13 cellular contexts compared by ENCODE assay signal in genomic region chr2:238396663-238397062, GRCh38. TPM values are rescaled to one million over a fixed set of nuclear protein-coding genes. Genes with fewer than 3 reads are reported as not detected.
DNase-seq lines count a peak whose midpoint lies in the region; ATAC-seq and TF ChIP-seq lines count a peak whose summit lies in the region.
"Had no signal": no experiment of that assay in that cellular context is flagged by ENCODE, and none has a peak within 500 bp of the region (broad histone marks: within the 10 kb centered on the region; RNA-seq: fewer than 3 reads in every experiment).

No MANE protein-coding gene starts in this region.

- no peak overlapping the region for H3K14ac ChIP-seq in H9 (ENCODE audit: insufficient read depth, low read length)

- H4K8ac ChIP-seq in H9 (replicated peaks; ENCODE audit: insufficient read length, low read depth, low read length), result no peak overlapping the region

- no peak overlapping the region for H3K4ac ChIP-seq in H9 (ENCODE audit: low read depth, low read length)

- H3K18ac ChIP-seq in H9 (ENCODE audit: insufficient read length, low read depth, low read length), result no peak overlapping the region

- H4K5ac ChIP-seq in H9 (ENCODE audit: insufficient read length, low read depth, low read length), result no peak overlapping the region

- H3T11ph ChIP-seq in H9 (ENCODE audit: low read length), result no peak overlapping the region

- H3K4me3 Mint-ChIP-seq in H9 (peak overlapping the region in 1 of 2 experiments; percentile 1; a peak in 1 of 5 replicates), neural crest cell (no peak overlapping the region), type B pancreatic cell (peak overlapping the region; percentile 29)

- H2BK5ac ChIP-seq in H9 (ENCODE audit: insufficient read length, low read length), result no peak overlapping the region

- H3K27me3 ChIP-seq in H9 (ENCODE audit: insufficient read depth, low read length) (no peaks in the 10 kb centered on the region), ectodermal cell (ENCODE audit: control insufficient read depth, insufficient read depth, low read length, poor library complexity, severe bottlenecking) (no peaks in the 10 kb centered on the region)
- H3K27me3 ChIP-seq: BLaER1 treated with 17β-estradiol and CSF1 and Interleukin-3, amounts not matched to agents 10 nM and 100 nM had no signal

- H2AK5ac ChIP-seq in H9 (ENCODE audit: insufficient read length, low read length), result no peak overlapping the region

- H3K4me3 ChIP-seq in ectodermal cell (ENCODE audit: insufficient read depth, low read depth, low read length), result no peak overlapping the region
- H3K4me3 ChIP-seq: BLaER1 treated with 17β-estradiol and CSF1 and Interleukin-3, amounts not matched to agents 10 nM and 100 nM; HAP-1 had no signal

- H3K27ac Mint-ChIP-seq in H9, result peak overlapping the region in 2 of 3 experiments; percentile 33 to 42; a peak in 2 of 7 replicates
- peak overlapping the region; percentile 12 for H3K27ac Mint-ChIP-seq in neural crest cell (ENCODE audit: unreplicated experiment)
- no peak overlapping the region for H3K27ac Mint-ChIP-seq in type B pancreatic cell

- no peaks in the 10 kb centered on the region for H3K36me3 ChIP-seq in ectodermal cell (ENCODE audit: control insufficient read depth, insufficient read depth, low read length)

- no peaks in the 10 kb centered on the region for H3K79me1 ChIP-seq in H9 (ENCODE audit: insufficient read depth, low read depth, low read length, poor library complexity, severe bottlenecking)

- H4K91ac ChIP-seq in H9 (ENCODE audit: insufficient read length, low read depth, low read length), result no peak overlapping the region

- no peaks in the 10 kb centered on the region for H3K4me1 ChIP-seq in H9 (ENCODE audit: insufficient read depth, low read length)
- H3K4me1 ChIP-seq in ectodermal cell (ENCODE audit: control insufficient read depth, insufficient read depth, low read length), result peaks cover 7% of the 10 kb centered on the region
- H3K4me1 ChIP-seq: BLaER1 treated with 17β-estradiol and CSF1 and Interleukin-3, amounts not matched to agents 10 nM and 100 nM had no signal

- H3K27me3 Mint-ChIP-seq in H9 (ENCODE audit: low read depth) (no peaks in the 10 kb centered on the region), neural crest cell (ENCODE audit: low read depth) (no peaks in the 10 kb centered on the region), type B pancreatic cell (peaks cover 12% of the 10 kb centered on the region)
- H3K27me3 Mint-ChIP-seq: CD4-positive, CD25-positive, alpha-beta regulatory T cell had no signal

- H3K9me3 ChIP-seq in H9 (ENCODE audit: control insufficient read depth, low read depth, low read length) (no peaks in the 10 kb centered on the region), ectodermal cell (ENCODE audit: control insufficient read depth, low read length) (no peaks in the 10 kb centered on the region)
- H3K9me3 ChIP-seq: BLaER1 treated with 17β-estradiol and CSF1 and Interleukin-3, amounts not matched to agents 10 nM and 100 nM; HAP-1 had no signal

- no peak for DNase-seq in H9
- DNase-seq in neural crest cell (ENCODE audit: low read depth, low spot score), result no peak
- DNase-seq in type B pancreatic cell (ENCODE audit: extremely low spot score, unreplicated experiment), result no peak
- no peak for DNase-seq in activated gamma-delta T cell treated with Interleukin-2 at 50 U/mL for 16 hours
- DNase-seq: ACHN; CD4-positive, CD25-positive, alpha-beta regulatory T cell; DMS53; GOT3 had no signal

- H3K23me2 ChIP-seq in H9 (ENCODE audit: insufficient read length, low read depth, low read length, poor library complexity, severe bottlenecking), result no peaks in the 10 kb centered on the region

- no peak overlapping the region for H3K56ac ChIP-seq in H9 (ENCODE audit: insufficient read length, low read depth, low read length)

- no peak overlapping the region for H2BK120ac ChIP-seq in H9 (ENCODE audit: low read depth, low read length, poor library complexity, severe bottlenecking)

- no peak for TF ChIP-seq CTCF in H9 (conservative IDR thresholded peaks at IDR 0.05)
- no peak for TF ChIP-seq CTCF in neural crest cell (conservative IDR thresholded peaks at IDR 0.05)
- no peak for TF ChIP-seq CTCF in type B pancreatic cell (conservative IDR thresholded peaks at IDR 0.05)

- H2BK12ac ChIP-seq in H9 (ENCODE audit: insufficient read length, low read depth, low read length), result no peak overlapping the region

- no peak overlapping the region for H2AFZ ChIP-seq in H9 (ENCODE audit: low read length)

- ATAC-seq in GM21723 (IDR thresholded peaks at IDR 0.05; ENCODE audit: unreplicated experiment) (no peak), HG03095 (IDR thresholded peaks at IDR 0.05; ENCODE audit: unreplicated experiment) (no peak)

- H3K36me3 Mint-ChIP-seq in H9 (ENCODE audit: insufficient read depth in 1 of 3, low read depth in 3 of 3), result peaks cover 0 to 4% (median 0%) of the 10 kb centered on the region in 3 experiments; a peak in 3 of 7 replicates
- H3K36me3 Mint-ChIP-seq in neural crest cell (ENCODE audit: low read depth), result peaks cover 3% of the 10 kb centered on the region
- peaks cover 19% of the 10 kb centered on the region for H3K36me3 Mint-ChIP-seq in type B pancreatic cell

- H4K20me1 ChIP-seq in H9 (ENCODE audit: control insufficient read depth, insufficient read depth, insufficient read length), result no peaks in the 10 kb centered on the region
- H4K20me1 ChIP-seq: BLaER1 treated with 17β-estradiol and CSF1 and Interleukin-3, amounts not matched to agents 10 nM and 100 nM had no signal

- H3K27ac ChIP-seq in H9 (ENCODE audit: insufficient read length, low read depth, low read length) (no peak overlapping the region), ectodermal cell (ENCODE audit: insufficient read depth, low read depth, low read length, poor library complexity, severe bottlenecking) (peak overlapping the region; percentile 8)
- H3K27ac ChIP-seq: BLaER1 treated with 17β-estradiol and CSF1 and Interleukin-3, amounts not matched to agents 10 nM and 100 nM had no signal

- H3K79me2 ChIP-seq in H9 (ENCODE audit: insufficient read depth, low read length), result no peaks in the 10 kb centered on the region

- peaks cover 0 to 11% of the 10 kb centered on the region in 2 experiments; a peak in 2 of 4 replicates for H3K4me1 Mint-ChIP-seq in H9
- peaks cover 15% of the 10 kb centered on the region for H3K4me1 Mint-ChIP-seq in neural crest cell
- H3K4me1 Mint-ChIP-seq in type B pancreatic cell (ENCODE audit: unreplicated experiment), result peaks cover 15% of the 10 kb centered on the region

- H3K9me3 Mint-ChIP-seq in H9 (no peaks in the 10 kb centered on the region; a peak in 1 of 5 replicates), neural crest cell (no peaks in the 10 kb centered on the region), type B pancreatic cell (no peaks in the 10 kb centered on the region)

- no peak overlapping the region for H3K4me2 ChIP-seq in H9 (ENCODE audit: insufficient read depth, insufficient read length, low read length)
- H3K4me2 ChIP-seq: BLaER1 treated with 17β-estradiol and CSF1 and Interleukin-3, amounts not matched to agents 10 nM and 100 nM had no signal

- H3K9ac ChIP-seq in H9 (ENCODE audit: extremely low read depth, insufficient read length, low read length), result no peak overlapping the region
- H3K9ac ChIP-seq: BLaER1 treated with 17β-estradiol and CSF1 and Interleukin-3, amounts not matched to agents 10 nM and 100 nM had no signal

- no peak overlapping the region for H2BK15ac ChIP-seq in H9 (ENCODE audit: low read depth, low read length)

- no peak overlapping the region for H3K23ac ChIP-seq in H9 (ENCODE audit: insufficient read length, low read depth, low read length)

- H2BK20ac ChIP-seq in H9 (ENCODE audit: low read depth, low read length, poor library complexity, severe bottlenecking), result no peak overlapping the region

- no CpG with 5 or more reads among the region's 7 CpGs for WGBS in H9 (ENCODE audit: extremely low coverage, insufficient read length, low lambda C conversion rate)
- 91 to 93% methylated on average over 7 of the region's 7 CpGs for WGBS in ectodermal cell, 2 experiments

RNA-seq across cellular contexts. Expression of gene ASB1, which starts 30.1 kb away (rescaled TPM):
- 46.0 and 49.4 TPM in 2 replicates for total RNA-seq in H9 (2021)
- 26.6 TPM for polyA plus RNA-seq in ectodermal cell (2013, experiment 1 of 4)
- polyA plus RNA-seq in ectodermal cell (2013, experiment 2 of 4), result 25.7 TPM
- 15.9 TPM for polyA plus RNA-seq in ectodermal cell (2013, experiment 3 of 4)
- polyA plus RNA-seq in ectodermal cell (2013, experiment 4 of 4), result 18.1 TPM
- total RNA-seq in neural crest cell, result 37.5 and 39.9 TPM in 2 replicates
- 22.3 and 34.4 TPM in 2 replicates for total RNA-seq in type B pancreatic cell (ENCODE audit: low replicate concordance)
